Comparison of ENCODE assay signal across 28 cellular contexts in the genomic region with DNA sequence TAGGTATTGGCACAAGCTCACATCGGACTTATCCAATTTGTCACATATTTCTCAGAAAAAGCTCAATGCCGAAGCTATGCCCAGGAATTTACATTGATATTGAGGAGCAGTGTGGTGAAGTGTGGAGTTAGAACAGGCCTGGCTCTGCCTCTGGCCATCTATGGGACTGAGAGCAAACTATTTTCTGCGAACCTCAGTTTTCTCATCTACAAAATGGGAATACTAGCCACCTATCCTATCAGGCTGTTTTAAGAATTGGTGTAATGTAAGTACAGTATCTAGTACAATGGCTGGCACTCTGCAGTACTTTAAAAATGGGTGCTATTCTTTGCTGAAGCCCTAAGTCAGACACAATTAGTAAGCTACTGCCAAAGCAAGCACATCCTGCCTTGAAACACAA.
"Had no signal": no experiment of that assay in that cellular context is flagged by ENCODE, and none has a peak within 500 bp of the region (broad histone marks: within the 10 kb centered on the region; RNA-seq: fewer than 3 reads in every experiment).

No MANE protein-coding gene starts in this region.

- H3K4me3 ChIP-seq: neural progenitor cell, ovary, psoas muscle, stomach, thoracic aorta, thyroid gland, tibial nerve, upper lobe of left lung, vagina had no signal

- H3K9me3 ChIP-seq: ovary, psoas muscle, stomach, thoracic aorta, thyroid gland, tibial nerve, upper lobe of left lung, vagina had no signal

- H3K9me3 Mint-ChIP-seq: naive thymus-derived CD8-positive, alpha-beta T cell; natural killer cell treated with Interleukin-12 subunit alpha and Interleukin-12 subunit beta and Interleukin-15 and Interleukin-18, amount 100 ng/mL, for 72 hours; neural progenitor cell; stimulated activated effector memory CD8-positive, alpha-beta T cell treated with anti-CD3 and anti-CD28 coated beads, Interleukin-12 subunit alpha, Interleukin-12 subunit beta, amount 100 ng/mL, for 72 hours; stimulated activated naive B cell treated with anti-CD40 and anti-IgM and Interleukin-4, amounts not matched to agents 10 μg/mL and 1 μg/mL and 100 μg/mL, for 72 hours; stimulated activated naive CD8-positive, alpha-beta T cell treated with anti-CD3 and anti-CD28 coated beads, Interleukin-15, Interleukin-2, amounts not matched to agents 100 ng/mL and 50 ng/mL, for 24 hours had no signal

- FAIRE-seq: small intestine, urothelium cell line had no signal

- H3K4me3 Mint-ChIP-seq: naive thymus-derived CD8-positive, alpha-beta T cell; natural killer cell treated with Interleukin-12 subunit alpha and Interleukin-12 subunit beta and Interleukin-15 and Interleukin-18, amount 100 ng/mL, for 72 hours; neural progenitor cell; stimulated activated effector memory CD8-positive, alpha-beta T cell treated with anti-CD3 and anti-CD28 coated beads, Interleukin-12 subunit alpha, Interleukin-12 subunit beta, amount 100 ng/mL, for 72 hours; stimulated activated naive B cell treated with anti-CD40 and anti-IgM and Interleukin-4, amounts not matched to agents 10 μg/mL and 1 μg/mL and 100 μg/mL, for 72 hours; stimulated activated naive CD8-positive, alpha-beta T cell treated with anti-CD3 and anti-CD28 coated beads, Interleukin-15, Interleukin-2, amounts not matched to agents 100 ng/mL and 50 ng/mL, for 24 hours had no signal

- H3K27ac Mint-ChIP-seq: naive thymus-derived CD8-positive, alpha-beta T cell; natural killer cell treated with Interleukin-12 subunit alpha and Interleukin-12 subunit beta and Interleukin-15 and Interleukin-18, amount 100 ng/mL, for 72 hours; neural progenitor cell; progenitor cell of endocrine pancreas; stimulated activated effector memory CD8-positive, alpha-beta T cell treated with anti-CD3 and anti-CD28 coated beads, Interleukin-12 subunit alpha, Interleukin-12 subunit beta, amount 100 ng/mL, for 72 hours; stimulated activated naive B cell treated with anti-CD40 and anti-IgM and Interleukin-4, amounts not matched to agents 10 μg/mL and 1 μg/mL and 100 μg/mL, for 72 hours; stimulated activated naive CD8-positive, alpha-beta T cell treated with anti-CD3 and anti-CD28 coated beads, Interleukin-15, Interleukin-2, amounts not matched to agents 100 ng/mL and 50 ng/mL, for 24 hours had no signal

- H3K27me3 ChIP-seq: neural progenitor cell, ovary, stomach, thyroid gland, tibial nerve, upper lobe of left lung, vagina had no signal

- H3K36me3 Mint-ChIP-seq: naive thymus-derived CD8-positive, alpha-beta T cell; natural killer cell treated with Interleukin-12 subunit alpha and Interleukin-12 subunit beta and Interleukin-15 and Interleukin-18, amount 100 ng/mL, for 72 hours; stimulated activated effector memory CD8-positive, alpha-beta T cell treated with anti-CD3 and anti-CD28 coated beads, Interleukin-12 subunit alpha, Interleukin-12 subunit beta, amount 100 ng/mL, for 72 hours; stimulated activated naive B cell treated with anti-CD40 and anti-IgM and Interleukin-4, amounts not matched to agents 10 μg/mL and 1 μg/mL and 100 μg/mL, for 72 hours had no signal

- H3K36me3 ChIP-seq: neural progenitor cell, ovary, stomach, thoracic aorta, thyroid gland, tibial nerve, upper lobe of left lung, vagina had no signal

- H2AFZ ChIP-seq: neural progenitor cell, parathyroid adenoma had no signal

- H3K79me2 ChIP-seq: parathyroid adenoma had no signal

- H3K27ac ChIP-seq: neural progenitor cell, ovary, parathyroid adenoma, psoas muscle, stomach, thoracic aorta, thyroid gland, tibial nerve, upper lobe of left lung, vagina had no signal

- H3K4me1 ChIP-seq: parathyroid adenoma, tibial nerve, upper lobe of left lung, vagina had no signal

- ATAC-seq: naive thymus-derived CD8-positive, alpha-beta T cell; natural killer cell treated with Interleukin-12 subunit alpha and Interleukin-12 subunit beta and Interleukin-15 and Interleukin-18, amount 100 ng/mL, for 72 hours; psoas muscle; right cardiac atrium; sciatic nerve; stimulated activated effector memory CD8-positive, alpha-beta T cell treated with anti-CD3 and anti-CD28 coated beads, Interleukin-12 subunit alpha, Interleukin-12 subunit beta, amount 100 ng/mL, for 72 hours; stimulated activated naive B cell treated with anti-CD40 and anti-IgM and Interleukin-4, amounts not matched to agents 10 μg/mL and 1 μg/mL and 100 μg/mL, for 72 hours had no signal

- DNase-seq: naive thymus-derived CD8-positive, alpha-beta T cell; occipital lobe; ovary; posterior cingulate gyrus; psoas muscle; right cardiac atrium; small intestine; stimulated activated CD4-positive, alpha-beta T cell treated with anti-CD3 and anti-CD28 coated beads, Interleukin-15, amount 100 ng/mL, for 24 hours; stimulated activated CD4-positive, alpha-beta T cell treated with anti-CD3 and anti-CD28 coated beads, Interleukin-2, amount 100 ng/mL, for 24 hours; stimulated activated CD4-positive, alpha-beta T cell treated with anti-CD3 and anti-CD28 coated beads, Interleukin-2, amount 100 ng/mL, for 48 hours; stimulated activated CD4-positive, alpha-beta T cell treated with anti-CD3 and anti-CD28 coated beads, Interleukin-4, amount 100 ng/mL, for 24 hours; stimulated activated naive B cell treated with anti-CD40 and anti-IgM and Interleukin-4, amounts not matched to agents 10 μg/mL and 1 μg/mL and 100 μg/mL, for 72 hours; stimulated activated naive CD4-positive, alpha-beta T cell treated with Interleukin-2 at 50 U/mL for 16 hours; stomach; trophoblast cell; upper lobe of left lung had no signal

- H3K4me1 Mint-ChIP-seq: naive thymus-derived CD8-positive, alpha-beta T cell; stimulated activated effector memory CD8-positive, alpha-beta T cell treated with anti-CD3 and anti-CD28 coated beads, Interleukin-12 subunit alpha, Interleukin-12 subunit beta, amount 100 ng/mL, for 72 hours; stimulated activated naive B cell treated with anti-CD40 and anti-IgM and Interleukin-4, amounts not matched to agents 10 μg/mL and 1 μg/mL and 100 μg/mL, for 72 hours had no signal

- H3K4me2 ChIP-seq: neural progenitor cell had no signal

- H3K27me3 Mint-ChIP-seq: progenitor cell of endocrine pancreas had no signal

- H3K9ac ChIP-seq: neural progenitor cell, parathyroid adenoma had no signal
